16 cellular contexts compared by ENCODE assay signal in genomic region chr4:151807220-151807619, GRCh38. TPM values are rescaled to one million over a fixed set of nuclear protein-coding genes. Genes with fewer than 3 reads are reported as not detected.
DNase-seq lines count a peak whose midpoint lies in the region; ATAC-seq and TF ChIP-seq lines count a peak whose summit lies in the region.
"Had no signal": no experiment of that assay in that cellular context is flagged by ENCODE, and none has a peak within 500 bp of the region (broad histone marks: within the 10 kb centered on the region; RNA-seq: fewer than 3 reads in every experiment).

No MANE protein-coding gene starts in this region.

- intact Hi-C loops in adrenal gland (cut with DNase I) = no loop called here

- H3K36me3 ChIP-seq in MG63 (no peaks in the 10 kb centered on the region), muscle layer of duodenum (ENCODE audit: control insufficient read depth in 1 of 2, insufficient read depth in 2 of 2, low read length in 2 of 2) (no peaks in the 10 kb centered on the region), adrenal gland (replicated peaks in 1 of 2) (no peaks in the 10 kb centered on the region)
- H3K36me3 ChIP-seq: neutrophil, upper lobe of left lung had no signal

- H3K4me3 ChIP-seq in AG04450 (ENCODE audit: low read depth, low read length) = no peak overlapping the region
- no peak overlapping the region for H3K4me3 ChIP-seq in MG63
- H3K4me3 ChIP-seq in foreskin fibroblast (ENCODE audit: low read depth in 1 of 2, low read length in 2 of 2) = no peak overlapping the region
- H3K4me3 ChIP-seq in muscle layer of duodenum (ENCODE audit: low read depth in 1 of 2, low read length in 2 of 2) = no peak overlapping the region
- no peak overlapping the region for H3K4me3 ChIP-seq in adrenal gland
- H3K4me3 ChIP-seq: GM12878, upper lobe of left lung had no signal

- TF ChIP-seq POLR2A in adrenal gland (IDR thresholded peaks at IDR 0.05) = no peak

- peaks cover 4% of the 10 kb centered on the region for H3K27me3 Mint-ChIP-seq in activated naive CD4-positive, alpha-beta T cell treated with anti-CD3 and anti-CD28 coated beads, Interleukin-2, amount 10 ng/mL, durations not matched to agents 7 days and 5 days
- H3K27me3 Mint-ChIP-seq: activated CD4-positive, alpha-beta T cell treated with anti-CD3 and anti-CD28 coated beads, Interleukin-2, amount 10 ng/mL, durations not matched to agents 24 days and 14 days had no signal

- no peak overlapping the region for H3K27ac Mint-ChIP-seq in activated naive CD4-positive, alpha-beta T cell treated with anti-CD3 and anti-CD28 coated beads, Interleukin-2, amount 10 ng/mL, durations not matched to agents 7 days and 5 days
- H3K27ac Mint-ChIP-seq: activated CD4-positive, alpha-beta T cell treated with anti-CD3 and anti-CD28 coated beads, Interleukin-2, amount 10 ng/mL, durations not matched to agents 24 days and 14 days; T-helper 17 cell had no signal

- TF ChIP-seq CTCF in AG04450 (IDR thresholded peaks at IDR 0.05; ENCODE audit: low read depth, low read length) (no peak), foreskin fibroblast (IDR thresholded peaks at IDR 0.05; ENCODE audit: low read depth, low read length) (no peak), adrenal gland (IDR thresholded peaks at IDR 0.05) (no peak)

- H3K9me3 ChIP-seq in AG04450 (ENCODE audit: control insufficient read depth, insufficient read depth, low read length) = peaks cover 2% of the 10 kb centered on the region; the same call in 1 of the 2 replicates
- H3K9me3 ChIP-seq in MG63 = no peaks in the 10 kb centered on the region
- H3K9me3 ChIP-seq in muscle layer of duodenum (ENCODE audit: control insufficient read depth in 1 of 2, low read length in 2 of 2) = peaks cover 0 to 2% of the 10 kb centered on the region in 2 donors
- no peaks in the 10 kb centered on the region for H3K9me3 ChIP-seq in adrenal gland (replicated peaks in 1 of 3)
- H3K9me3 ChIP-seq: neutrophil, upper lobe of left lung had no signal

- CTCF ChIA-PET in AG04450 (lab: Charles Lee) = no interaction called here
- CTCF ChIA-PET in activated naive CD4-positive, alpha-beta T cell treated with anti-CD3 and anti-CD28 coated beads, Interleukin-2, amount 10 ng/mL, durations not matched to agents 7 days and 5 days (lab: Charles Lee) = no interaction called here

- no peak overlapping the region for H3K4me3 Mint-ChIP-seq in activated naive CD4-positive, alpha-beta T cell treated with anti-CD3 and anti-CD28 coated beads, Interleukin-2, amount 10 ng/mL, durations not matched to agents 7 days and 5 days
- H3K4me3 Mint-ChIP-seq: activated CD4-positive, alpha-beta T cell treated with anti-CD3 and anti-CD28 coated beads, Interleukin-2, amount 10 ng/mL, durations not matched to agents 24 days and 14 days; activated T-cell treated with anti-CD3 and anti-CD28 coated beads, Interleukin-2, amount 50 U/mL, for 4 hours; T-helper 17 cell had no signal

- ATAC-seq in HG03175 (IDR thresholded peaks at IDR 0.05; ENCODE audit: unreplicated experiment) = no peak
- ATAC-seq: activated T-cell treated with anti-CD3 and anti-CD28 coated beads, Interleukin-2, amount 50 U/mL, for 4 hours; GM12878; left lobe of liver; T-helper 17 cell had no signal

- WGBS in adrenal gland, 4 donors = 70 to 86% (median 74%) methylated on average over 7 of the region's 7 CpGs

- H3K27ac ChIP-seq in AG04450 (ENCODE audit: low read depth, low read length) (peak overlapping the region; percentile 70), muscle layer of duodenum (ENCODE audit: low read length) (peak overlapping the region; percentile 62), adrenal gland (peak overlapping the region in 1 of 5 donors; percentile 30)
- H3K27ac ChIP-seq: HL-60, neutrophil had no signal

- no peak for DNase-seq in AG04450 (ENCODE audit: low read depth, low spot score)
- peak; percentile 52 for DNase-seq in MG63
- peak; percentile 45 to 55 for DNase-seq in foreskin fibroblast
- DNase-seq in activated naive CD4-positive, alpha-beta T cell treated with anti-CD3 and anti-CD28 coated beads, Interleukin-2, amount 10 ng/mL, durations not matched to agents 7 days and 5 days = no peak
- DNase-seq in adrenal gland = no peak
- no peak for DNase-seq in SKM-1 (lab: John Stamatoyannopoulos, UW; ENCODE audit: unreplicated experiment)
- DNase-seq: activated CD4-positive, alpha-beta T cell treated with anti-CD3 and anti-CD28 coated beads, Interleukin-2, amount 10 ng/mL, durations not matched to agents 24 days and 14 days; activated T-cell treated with anti-CD3 and anti-CD28 coated beads, Interleukin-2, amount 50 U/mL, for 4 hours; T-helper 17 cell had no signal

- POLR2A ChIA-PET in AG04450 (lab: Yijun Ruan, JAX) = no interaction called here

- peaks cover 0 to 14% of the 10 kb centered on the region in 2 donors for H3K4me1 ChIP-seq in muscle layer of duodenum (ENCODE audit: control insufficient read depth in 1 of 2, insufficient read depth in 2 of 2, low read length in 2 of 2)
- H3K4me1 ChIP-seq in adrenal gland (replicated peaks in 1 of 2) = peaks cover 0 to 9% of the 10 kb centered on the region in 2 donors
- H3K4me1 ChIP-seq: upper lobe of left lung had no signal

- peaks cover 5% of the 10 kb centered on the region for H3K4me1 Mint-ChIP-seq in activated naive CD4-positive, alpha-beta T cell treated with anti-CD3 and anti-CD28 coated beads, Interleukin-2, amount 10 ng/mL, durations not matched to agents 7 days and 5 days
- H3K4me1 Mint-ChIP-seq: activated CD4-positive, alpha-beta T cell treated with anti-CD3 and anti-CD28 coated beads, Interleukin-2, amount 10 ng/mL, durations not matched to agents 24 days and 14 days; T-helper 17 cell had no signal

- H3K27me3 ChIP-seq in AG04450 (ENCODE audit: control insufficient read depth, insufficient read depth, low read length) (peaks cover 2% of the 10 kb centered on the region), MG63 (no peaks in the 10 kb centered on the region), muscle layer of duodenum (ENCODE audit: low read depth, low read length) (no peaks in the 10 kb centered on the region), adrenal gland (no peaks in the 10 kb centered on the region)
- H3K27me3 ChIP-seq: upper lobe of left lung had no signal

- peaks cover 2% of the 10 kb centered on the region for H3K9me3 Mint-ChIP-seq in activated naive CD4-positive, alpha-beta T cell treated with anti-CD3 and anti-CD28 coated beads, Interleukin-2, amount 10 ng/mL, durations not matched to agents 7 days and 5 days
- H3K9me3 Mint-ChIP-seq: activated CD4-positive, alpha-beta T cell treated with anti-CD3 and anti-CD28 coated beads, Interleukin-2, amount 10 ng/mL, durations not matched to agents 24 days and 14 days; activated T-cell treated with anti-CD3 and anti-CD28 coated beads, Interleukin-2, amount 50 U/mL, for 4 hours had no signal

- H3K36me3 Mint-ChIP-seq in activated naive CD4-positive, alpha-beta T cell treated with anti-CD3 and anti-CD28 coated beads, Interleukin-2, amount 10 ng/mL, durations not matched to agents 7 days and 5 days = no peaks in the 10 kb centered on the region

RNA-seq across cellular contexts. Expression of gene GATB, which starts 46.4 kb away (rescaled TPM):
- polyA plus RNA-seq in AG04450 (2011; rRNA removed) = 22.7 and 28.0 TPM in 2 replicates
- 15.2 TPM in 2 replicates for polyA minus RNA-seq in AG04450 (2011; rRNA and poly(A)+ RNA removed)
- total RNA-seq in MG63 (2014; rRNA removed; shearing (Covaris generic); ENCODE audit: low replicate concordance) = 11.8 and 36.6 TPM in 2 replicates
- total RNA-seq in adrenal gland = 10 to 100 TPM; 17.2 to 47.3 (median 35.4) TPM
- polyA plus RNA-seq in adrenal gland = 10 to 100 TPM; 29.4 to 59.8 (median 37.9) TPM

Comparison
In these comparisons a context has a peak if more than half of its experiments do, and no peak if none do; other contexts are left out.
1. DNase-seq: peak in MG63 (single experiment) and foreskin fibroblast (2 of 2); none in AG04450 (single experiment), activated naive CD4-positive, alpha-beta T cell treated with anti-CD3 and anti-CD28 coated beads, Interleukin-2, amount 10 ng/mL, durations not matched to agents 7 days and 5 days (single experiment), adrenal gland (0 of 7) and SKM-1 (single experiment).